In the genomic region with DNA sequence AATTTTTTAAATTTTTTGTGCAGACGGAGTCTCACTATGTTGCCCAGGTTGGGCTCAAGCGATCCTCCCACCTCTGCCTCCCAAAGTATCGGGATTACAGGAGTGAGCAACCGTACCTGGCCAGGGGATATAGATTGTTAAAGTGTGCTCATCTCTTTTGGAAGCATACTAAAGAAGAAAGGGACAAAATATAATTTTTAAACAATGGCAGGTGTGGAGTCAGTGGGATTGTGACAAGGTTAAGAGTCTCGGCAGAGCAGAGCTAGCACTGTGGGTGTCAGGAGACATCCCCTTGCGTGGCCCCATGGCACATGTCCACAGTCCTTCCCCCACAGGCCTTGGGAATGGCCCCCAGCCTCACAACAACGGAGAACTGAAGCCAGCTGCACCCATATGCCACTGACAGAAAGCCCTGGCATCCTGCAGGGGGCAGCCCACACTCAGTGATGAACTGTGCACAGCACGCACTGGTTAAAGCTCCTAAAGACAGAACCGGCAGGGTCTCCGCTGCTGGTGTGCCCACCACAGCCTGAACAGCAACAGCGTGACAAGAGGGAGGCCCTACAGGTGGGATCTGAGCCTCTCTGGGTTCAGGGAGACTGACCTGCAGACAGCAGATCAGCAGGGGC, we compare ENCODE assay signal across 8 cellular contexts. TPM values are rescaled to one million over a fixed set of nuclear protein-coding genes. Genes with fewer than 3 reads are reported as not detected.
DNase-seq lines count a peak whose midpoint lies in the region; ATAC-seq and TF ChIP-seq lines count a peak whose summit lies in the region.

No MANE protein-coding gene starts in this region.

- H3K23ac ChIP-seq in IMR-90 (ENCODE audit: low read depth, low read length), result no peak overlapping the region

- 58% methylated on average over 5 of the region's 11 CpGs; no CpG with 5 or more reads in 1 of the 2 experiments for WGBS in IMR-90 (ENCODE audit: extremely low coverage in 2 of 2, insufficient read length in 1 of 2), 2 experiments
- WGBS in gastroesophageal sphincter (ENCODE audit: low coverage in 1 of 2), 2 donors, result 76 to 81% methylated on average over 5 of the region's 11 CpGs

- no peak overlapping the region for H2BK120ac ChIP-seq in IMR-90 (ENCODE audit: low read depth, low read length)

- peak overlapping the region in 1 of 2 experiments; percentile 64; a peak in 1 of 4 replicates for H4K8ac ChIP-seq in IMR-90 (ENCODE audit: low read depth in 2 of 2, low read length in 2 of 2)

- intact Hi-C loops in CD8-positive, alpha-beta T cell (cut with DNase I, micrococcal nuclease), result no loop called here
- intact Hi-C loops in IMR-90 (cut with micrococcal nuclease) (loop anchor here (1.0 to 10.0 kb wide), 4 partner anchors 81 to 178 kb away; partner anchors contain the start of genes CRKL and LZTR1), CD14-positive monocyte (cut with micrococcal nuclease) (no loop called here)

- peaks cover 52% of the 10 kb centered on the region for H3K36me3 ChIP-seq in CD8-positive, alpha-beta T cell (ENCODE audit: insufficient read depth, low read length)
- peaks cover 41% of the 10 kb centered on the region for H3K36me3 ChIP-seq in IMR-90 (ENCODE audit: control insufficient read depth, insufficient read depth, low read length)
- H3K36me3 ChIP-seq in gastroesophageal sphincter, result peaks cover 0 to 100% of the 10 kb centered on the region in 2 donors

- in situ Hi-C loops in IMR-90 (cut with MboI; ENCODE audit: low sequenced_read_pairs), result no loop called here

- no peak overlapping the region for H3K27ac ChIP-seq in CD8-positive, alpha-beta T cell (ENCODE audit: low read depth, low read length)
- no peak overlapping the region for H3K27ac ChIP-seq in IMR-90 (ENCODE audit: insufficient read depth, low read length)
- no peak overlapping the region for H3K27ac ChIP-seq in gastroesophageal sphincter

- no peak for TF ChIP-seq CTCF in CD8-positive, alpha-beta T cell (IDR thresholded peaks at IDR 0.05)
- peak; percentile 60 for TF ChIP-seq CTCF in IMR-90 (conservative IDR thresholded peaks at IDR 0.05; ENCODE audit: low read depth, low read length)
- peak; percentile 62 for TF ChIP-seq CTCF in foreskin fibroblast (IDR thresholded peaks at IDR 0.05; ENCODE audit: low read depth, low read length)
- TF ChIP-seq CTCF in CD14-positive monocyte (IDR thresholded peaks at IDR 0.05), result no peak
- peak in 1 of 4 experiments; percentile 22 for TF ChIP-seq CTCF in gastroesophageal sphincter (IDR thresholded peaks at IDR 0.05)

- H3K27ac Mint-ChIP-seq in CD8-positive, alpha-beta T cell, result no peak overlapping the region
- no peak overlapping the region for H3K27ac Mint-ChIP-seq in activated CD8-positive, alpha-beta T cell treated with anti-CD3 and anti-CD28 coated beads, Interleukin-2, amount 10 ng/mL, durations not matched to agents 7 days and 5 days
- peak overlapping the region in 1 of 7 donors; percentile 30 for H3K27ac Mint-ChIP-seq in CD14-positive monocyte

- no peak overlapping the region for H3K9ac ChIP-seq in IMR-90 (ENCODE audit: low read depth, low read length)

- no TSS peak for BruUV-seq in IMR-90 (replicated peaks; lab: Mats Ljungman, UMichigan)

- no peaks in the 10 kb centered on the region for H3K27me3 ChIP-seq in CD8-positive, alpha-beta T cell (ENCODE audit: insufficient read depth, low read length)
- H3K27me3 ChIP-seq in IMR-90 (ENCODE audit: control insufficient read depth, insufficient read depth, low read length), result no peaks in the 10 kb centered on the region
- no peaks in the 10 kb centered on the region for H3K27me3 ChIP-seq in gastroesophageal sphincter

- ATAC-seq in CD8-positive, alpha-beta T cell, result peak; percentile 46
- ATAC-seq in IMR-90 (ENCODE audit: low read depth), result peak; percentile 54
- peak; percentile 63 for ATAC-seq in activated CD8-positive, alpha-beta T cell treated with anti-CD3 and anti-CD28 coated beads, Interleukin-2, amount 10 ng/mL, durations not matched to agents 7 days and 5 days
- ATAC-seq in GM21526 (IDR thresholded peaks at IDR 0.05; ENCODE audit: low FRiP score, unreplicated experiment), result no peak
- no peak for ATAC-seq in gastroesophageal sphincter

- H2BK15ac ChIP-seq in IMR-90 (ENCODE audit: low read depth, low read length), result no peak overlapping the region

- H3K27me3 Mint-ChIP-seq in CD8-positive, alpha-beta T cell (ENCODE audit: low read depth), result no peaks in the 10 kb centered on the region
- H3K27me3 Mint-ChIP-seq in activated CD8-positive, alpha-beta T cell treated with anti-CD3 and anti-CD28 coated beads, Interleukin-2, amount 10 ng/mL, durations not matched to agents 7 days and 5 days (ENCODE audit: low read depth), result no peaks in the 10 kb centered on the region
- H3K27me3 Mint-ChIP-seq in CD14-positive monocyte (ENCODE audit: low read depth in 3 of 3), result peaks cover 0 to 1% (median 0%) of the 10 kb centered on the region in 3 donors

- H3K4me1 Mint-ChIP-seq in CD8-positive, alpha-beta T cell (ENCODE audit: low read depth), result peaks cover 2% of the 10 kb centered on the region
- no peaks in the 10 kb centered on the region for H3K4me1 Mint-ChIP-seq in activated CD8-positive, alpha-beta T cell treated with anti-CD3 and anti-CD28 coated beads, Interleukin-2, amount 10 ng/mL, durations not matched to agents 7 days and 5 days (ENCODE audit: low read depth)
- no peaks in the 10 kb centered on the region for H3K4me1 Mint-ChIP-seq in CD14-positive monocyte

- no peak for TF ChIP-seq EP300 in gastroesophageal sphincter (IDR thresholded peaks at IDR 0.05)

- POLR2A ChIA-PET in CD8-positive, alpha-beta T cell (lab: Charles Lee), result interaction anchor here (0.6 kb wide), 1 partner anchor 39 kb away, joined by 3 read pairs; no protein-coding TSS in a partner anchor
- POLR2A ChIA-PET in IMR-90 (lab: Charles Lee; ENCODE audit: unreplicated experiment), result no interaction called here
- POLR2A ChIA-PET in activated CD8-positive, alpha-beta T cell treated with anti-CD3 and anti-CD28 coated beads, Interleukin-2, amount 10 ng/mL, durations not matched to agents 7 days and 5 days (lab: Charles Lee), result interaction anchor here (0.6 kb wide), 1 partner anchor 32 kb away, joined by 3 read pairs; no protein-coding TSS in a partner anchor

- H3K36me3 Mint-ChIP-seq in CD8-positive, alpha-beta T cell, result peaks cover 83% of the 10 kb centered on the region
- H3K36me3 Mint-ChIP-seq in activated CD8-positive, alpha-beta T cell treated with anti-CD3 and anti-CD28 coated beads, Interleukin-2, amount 10 ng/mL, durations not matched to agents 7 days and 5 days (ENCODE audit: low read depth), result peaks cover 50% of the 10 kb centered on the region
- H3K36me3 Mint-ChIP-seq in CD14-positive monocyte, result peaks cover 76 to 96% of the 10 kb centered on the region in 2 donors

- dilution Hi-C loops in IMR-90 (cut with HindIII; ENCODE audit: low sequenced_read_pairs, unreplicated experiment), result no loop called here

- H2AK9ac ChIP-seq in IMR-90 (replicated peaks; ENCODE audit: low read depth, low read length, poor library complexity), result peak overlapping the region; percentile 25

- H3K79me1 ChIP-seq in IMR-90 (ENCODE audit: low read depth in 1 of 2, low read length in 2 of 2), result peaks cover 5 to 23% of the 10 kb centered on the region in 2 experiments; a peak in 3 of 4 replicates

- H4K91ac ChIP-seq in IMR-90 (ENCODE audit: insufficient read depth, low read depth, low read length), result no peak overlapping the region

- no peak for TF ChIP-seq POLR2A in IMR-90 (IDR thresholded peaks at IDR 0.05; ENCODE audit: low read depth, low read length)
- TF ChIP-seq POLR2A in gastroesophageal sphincter (IDR thresholded peaks at IDR 0.05), result no peak

- peaks cover 3% of the 10 kb centered on the region for H3K9me1 ChIP-seq in IMR-90 (ENCODE audit: insufficient read depth, low read length)

- peak in 5 of 7 experiments; percentile 8 to 52 (median 36) for DNase-seq in CD8-positive, alpha-beta T cell
- DNase-seq in IMR-90 (peak; percentile 44), foreskin fibroblast (peak; percentile 26 to 75), CD14-positive monocyte (ENCODE audit: low spot score) (no peak)
- peak; percentile 54 for DNase-seq in activated CD8-positive, alpha-beta T cell treated with anti-CD3 and anti-CD28 coated beads, Interleukin-2, amount 10 ng/mL, durations not matched to agents 7 days and 5 days
- peak; percentile 48 for DNase-seq in stimulated activated CD4-positive, alpha-beta T cell treated with anti-CD3 and anti-CD28 coated beads, Interleukin-15, amount 100 ng/mL, for 24 hours

- H3K4me3 Mint-ChIP-seq in CD8-positive, alpha-beta T cell, result no peak overlapping the region
- H3K4me3 Mint-ChIP-seq in activated CD8-positive, alpha-beta T cell treated with anti-CD3 and anti-CD28 coated beads, Interleukin-2, amount 10 ng/mL, durations not matched to agents 7 days and 5 days, result no peak overlapping the region
- no peak overlapping the region for H3K4me3 Mint-ChIP-seq in CD14-positive monocyte

- no peaks in the 10 kb centered on the region for H3K4me1 ChIP-seq in CD8-positive, alpha-beta T cell (ENCODE audit: insufficient read depth, low read length)
- peaks cover 7% of the 10 kb centered on the region for H3K4me1 ChIP-seq in IMR-90 (ENCODE audit: control insufficient read depth, insufficient read depth, low read length)
- H3K4me1 ChIP-seq in gastroesophageal sphincter, result no peaks in the 10 kb centered on the region

- H3K56ac ChIP-seq in IMR-90 (ENCODE audit: extremely low read depth, insufficient read depth, low read length), result no peak overlapping the region

- H2AFZ ChIP-seq in IMR-90 (replicated peaks; ENCODE audit: low read length, poor library complexity), result peak overlapping the region; percentile 34

- CTCF ChIA-PET in CD8-positive, alpha-beta T cell (lab: Charles Lee), result interaction anchor here (1.1 to 1.2 kb wide), 3 partner anchors 10 to 113 kb away, joined by 3 read pairs; no protein-coding TSS in a partner anchor
- CTCF ChIA-PET in IMR-90 (lab: Yijun Ruan, JAX), result interaction anchor here (0.6 to 2.4 kb wide), 5 partner anchors 9 to 158 kb away, joined by 4 to 11 read pairs (median 5); no protein-coding TSS in a partner anchor
- CTCF ChIA-PET in activated CD8-positive, alpha-beta T cell treated with anti-CD3 and anti-CD28 coated beads, Interleukin-2, amount 10 ng/mL, durations not matched to agents 7 days and 5 days (lab: Charles Lee), result interaction anchor here (1.1 to 1.6 kb wide), 11 partner anchors 10 to 298 kb away, joined by 3 to 5 read pairs (median 4); partner anchors contain the start of genes LZTR1, PI4KA and SNAP29

- H3K4me3 ChIP-seq in CD8-positive, alpha-beta T cell (ENCODE audit: low read depth, low read length), result no peak overlapping the region
- H3K4me3 ChIP-seq in IMR-90 (ENCODE audit: insufficient read depth, low read depth, low read length) (no peak overlapping the region), foreskin fibroblast (ENCODE audit: low read depth in 1 of 2, low read length in 2 of 2) (no peak overlapping the region), gastroesophageal sphincter (no peak overlapping the region)

- peak overlapping the region; percentile 66; the same call in 1 of the 2 replicates for H2AK5ac ChIP-seq in IMR-90 (ENCODE audit: low read depth, low read length)

- H3K4me2 ChIP-seq in IMR-90 (ENCODE audit: low read depth, low read length), result no peak overlapping the region

- H2BK20ac ChIP-seq in IMR-90 (ENCODE audit: low read depth, low read length), result no peak overlapping the region

- no peaks in the 10 kb centered on the region for H3K9me3 ChIP-seq in CD8-positive, alpha-beta T cell (ENCODE audit: low read length)
- H3K9me3 ChIP-seq in IMR-90 (ENCODE audit: control insufficient read depth, insufficient read depth, low read length) (no peaks in the 10 kb centered on the region), gastroesophageal sphincter (no peaks in the 10 kb centered on the region)

- no peak overlapping the region for H3K18ac ChIP-seq in IMR-90 (ENCODE audit: low read depth, low read length)

- H3K4ac ChIP-seq in IMR-90 (ENCODE audit: low read depth, low read length), result no peak overlapping the region

- no peaks in the 10 kb centered on the region for H3K9me3 Mint-ChIP-seq in CD8-positive, alpha-beta T cell
- no peaks in the 10 kb centered on the region for H3K9me3 Mint-ChIP-seq in activated CD8-positive, alpha-beta T cell treated with anti-CD3 and anti-CD28 coated beads, Interleukin-2, amount 10 ng/mL, durations not matched to agents 7 days and 5 days (ENCODE audit: insufficient read depth)
- peaks cover 0 to 2% (median 0%) of the 10 kb centered on the region in 7 donors for H3K9me3 Mint-ChIP-seq in CD14-positive monocyte

- H3K14ac ChIP-seq in IMR-90 (replicated peaks; ENCODE audit: low read depth, low read length), result no peak overlapping the region

- no peaks in the 10 kb centered on the region for H4K20me1 ChIP-seq in IMR-90 (ENCODE audit: insufficient read depth, low read length)

- H4K5ac ChIP-seq in IMR-90 (ENCODE audit: low read depth, low read length), result no peak overlapping the region

- peak; percentile 71 for TF ChIP-seq RAD21 in IMR-90 (IDR thresholded peaks at IDR 0.05; ENCODE audit: low read length)

- H2BK5ac ChIP-seq in IMR-90 (ENCODE audit: low read depth, low read length, poor library complexity, severe bottlenecking), result no peak overlapping the region

RNA-seq across cellular contexts. Expression of gene SERPIND1, which starts 29.9 kb away (rescaled TPM):
- not detected for total RNA-seq in CD8-positive, alpha-beta T cell
- total RNA-seq in IMR-90 (2012; rRNA removed) (not detected in 2 replicates), gastroesophageal sphincter (under 1 TPM in 1 of 4 donors, not detected in 3; 0.15 TPM)
- polyA plus RNA-seq in IMR-90 (2012; rRNA removed) (0.06 and 0.12 TPM in 2 replicates), CD14-positive monocyte (not detected)
- polyA plus RNA-seq in IMR-90 (2012; cell fraction: cytosol; rRNA removed), result 0.07 and 0.10 TPM in 2 replicates
- polyA plus RNA-seq in IMR-90 (2012; cell fraction: nucleus; rRNA removed; ENCODE audit: low replicate concordance), result 0.05 and 0.07 TPM in 2 replicates
- total RNA-seq in activated CD8-positive, alpha-beta T cell treated with anti-CD3 and anti-CD28 coated beads, Interleukin-2, amount 10 ng/mL, durations not matched to agents 7 days and 5 days, result not detected

RNA-seq across cellular contexts. Expression of gene PI4KA, which starts 54.8 kb away (rescaled TPM):
- 100 to 1,000 TPM; 154 to 155 TPM for total RNA-seq in CD8-positive, alpha-beta T cell
- 16.8 and 18.6 TPM in 2 replicates for total RNA-seq in IMR-90 (2012; rRNA removed)
- polyA plus RNA-seq in IMR-90 (2012; rRNA removed), result 35.5 and 39.3 TPM in 2 replicates
- polyA plus RNA-seq in IMR-90 (2012; cell fraction: cytosol; rRNA removed), result 20.8 and 29.0 TPM in 2 replicates
- polyA plus RNA-seq in IMR-90 (2012; cell fraction: nucleus; rRNA removed; ENCODE audit: low replicate concordance), result 65.8 and 113 TPM in 2 replicates
- total RNA-seq in activated CD8-positive, alpha-beta T cell treated with anti-CD3 and anti-CD28 coated beads, Interleukin-2, amount 10 ng/mL, durations not matched to agents 7 days and 5 days, result 100 to 1,000 TPM; 112 to 120 TPM
- polyA plus RNA-seq in CD14-positive monocyte, result 10 to 100 TPM; 22.8 to 38.2 TPM
- total RNA-seq in gastroesophageal sphincter, result 100 to 1,000 TPM in 2 of 4 donors, 10 to 100 TPM in 2; 45.7 to 113 (median 87.5) TPM

RNA-seq across cellular contexts. Expression of gene SNAP29, which starts 55.0 kb away (rescaled TPM):
- 10 to 100 TPM; 16.5 to 17.1 TPM for total RNA-seq in CD8-positive, alpha-beta T cell
- 10.6 and 12.5 TPM in 2 replicates for total RNA-seq in IMR-90 (2012; rRNA removed)
- 29.5 and 30.0 TPM in 2 replicates for polyA plus RNA-seq in IMR-90 (2012; rRNA removed)
- polyA plus RNA-seq in IMR-90 (2012; cell fraction: cytosol; rRNA removed), result 11.1 and 11.3 TPM in 2 replicates
- polyA plus RNA-seq in IMR-90 (2012; cell fraction: nucleus; rRNA removed; ENCODE audit: low replicate concordance), result 3.2 and 13.2 TPM in 2 replicates
- total RNA-seq in activated CD8-positive, alpha-beta T cell treated with anti-CD3 and anti-CD28 coated beads, Interleukin-2, amount 10 ng/mL, durations not matched to agents 7 days and 5 days, result 10 to 100 TPM; 30.7 to 32.3 TPM
- polyA plus RNA-seq in CD14-positive monocyte, result 10 to 100 TPM; 28.9 to 32.8 TPM
- 10 to 100 TPM; 22.1 to 33.8 (median 27.1) TPM for total RNA-seq in gastroesophageal sphincter

Comparison
In these comparisons a context has a peak if more than half of its experiments do, and no peak if none do; other contexts are left out.
1. ATAC-seq: peak in CD8-positive, alpha-beta T cell (single experiment), IMR-90 (single experiment) and activated CD8-positive, alpha-beta T cell treated with anti-CD3 and anti-CD28 coated beads, Interleukin-2, amount 10 ng/mL, durations not matched to agents 7 days and 5 days (single experiment); none in GM21526 (single experiment) and gastroesophageal sphincter (single experiment).
2. CTCF ChIP-seq: peak in IMR-90 (single experiment) and foreskin fibroblast (single experiment); none in CD8-positive, alpha-beta T cell (single experiment) and CD14-positive monocyte (single experiment).